Comparison of ENCODE assay signal across 10 cellular contexts in genomic region chr17:55053855-55054254, GRCh38.
DNase-seq lines count a peak whose midpoint lies in the region; ATAC-seq and TF ChIP-seq lines count a peak whose summit lies in the region.
"Had no signal": no experiment of that assay in that cellular context is flagged by ENCODE, and none has a peak within 500 bp of the region (broad histone marks: within the 10 kb centered on the region; RNA-seq: fewer than 3 reads in every experiment).

No MANE protein-coding gene starts in this region.

- DNase-seq in COLO829 (ENCODE audit: low spot score), result peak; percentile 3
- no peak for DNase-seq in mesothelial cell of epicardium (ENCODE audit: low spot score in 2 of 2, unreplicated experiment in 2 of 2)
- no peak for DNase-seq in activated T-helper 2 cell treated with anti-CD3 and anti-CD28 coated beads, Interferon-gamma antibody, Interleukin-2, Interleukin-4, amounts not matched to agents 10 μg/mL and 5 μg/mL and 100 μg/mL, durations not matched to agents 14 hours and 24 hours and 36 hours (ENCODE audit: low spot score)
- no peak for DNase-seq in dedifferentiated amniotic fluid mesenchymal stem cell (ENCODE audit: extremely low spot score)
- DNase-seq: NCI-H1105 treated with DMSO at 0.1 percent for 48 hours had no signal

- H3K27me3 Mint-ChIP-seq in brain, result peaks cover 7% of the 10 kb centered on the region
- H3K27me3 Mint-ChIP-seq in mesothelial cell of epicardium (ENCODE audit: low read depth), result no peaks in the 10 kb centered on the region
- no peaks in the 10 kb centered on the region for H3K27me3 Mint-ChIP-seq in activated T-helper 2 cell treated with anti-CD3 and anti-CD28 coated beads, Interferon-gamma antibody, Interleukin-2, Interleukin-4, amounts not matched to agents 10 μg/mL and 5 μg/mL and 100 μg/mL, durations not matched to agents 14 hours and 24 hours and 36 hours (ENCODE audit: low read depth)

- intact Hi-C loops in activated T-helper 2 cell treated with anti-CD3 and anti-CD28 coated beads, Interferon-gamma antibody, Interleukin-2, Interleukin-4, amounts not matched to agents 10 μg/mL and 5 μg/mL and 100 μg/mL, durations not matched to agents 14 hours and 24 hours and 36 hours (cut with micrococcal nuclease), result no loop called here

- H3K4me1 Mint-ChIP-seq in brain (peaks cover 15% of the 10 kb centered on the region), mesothelial cell of epicardium (peaks cover 4% of the 10 kb centered on the region)
- H3K4me1 Mint-ChIP-seq in activated T-helper 2 cell treated with anti-CD3 and anti-CD28 coated beads, Interferon-gamma antibody, Interleukin-2, Interleukin-4, amounts not matched to agents 10 μg/mL and 5 μg/mL and 100 μg/mL, durations not matched to agents 14 hours and 24 hours and 36 hours (ENCODE audit: low read depth), result no peaks in the 10 kb centered on the region

- H3K27ac Mint-ChIP-seq in brain (no peak overlapping the region), mesothelial cell of epicardium (no peak overlapping the region)
- H3K27ac Mint-ChIP-seq in activated T-helper 2 cell treated with anti-CD3 and anti-CD28 coated beads, Interferon-gamma antibody, Interleukin-2, Interleukin-4, amounts not matched to agents 10 μg/mL and 5 μg/mL and 100 μg/mL, durations not matched to agents 14 hours and 24 hours and 36 hours, result no peak overlapping the region
- H3K27ac Mint-ChIP-seq: activated naive CD4-positive, alpha-beta T cell treated with anti-CD3 and anti-CD28 coated beads, Interleukin-2, amount 50 U/mL, for 72 hours had no signal

- H3K36me3 Mint-ChIP-seq in brain, result peaks cover 15% of the 10 kb centered on the region
- peaks cover 10% of the 10 kb centered on the region for H3K36me3 Mint-ChIP-seq in mesothelial cell of epicardium
- peaks cover 3% of the 10 kb centered on the region for H3K36me3 Mint-ChIP-seq in activated T-helper 2 cell treated with anti-CD3 and anti-CD28 coated beads, Interferon-gamma antibody, Interleukin-2, Interleukin-4, amounts not matched to agents 10 μg/mL and 5 μg/mL and 100 μg/mL, durations not matched to agents 14 hours and 24 hours and 36 hours (ENCODE audit: low read depth)

- peak; percentile 65 for TF ChIP-seq CTCF in LNCAP (IDR thresholded peaks at IDR 0.05)
- TF ChIP-seq CTCF in brain (conservative IDR thresholded peaks at IDR 0.05), result peak; percentile 55 to 62
- TF ChIP-seq CTCF in mesothelial cell of epicardium (IDR thresholded peaks at IDR 0.05; ENCODE audit: unreplicated experiment), result peak; percentile 64

- ATAC-seq in esophagus mucosa (no peak), HG02852 (IDR thresholded peaks at IDR 0.05; ENCODE audit: unreplicated experiment) (no peak)
- ATAC-seq: activated naive CD4-positive, alpha-beta T cell treated with anti-CD3 and anti-CD28 coated beads, Interleukin-2, amount 50 U/mL, for 72 hours had no signal

- H3K9me3 Mint-ChIP-seq in brain (peaks cover 3 to 10% (median 5%) of the 10 kb centered on the region in 5 experiments), mesothelial cell of epicardium (peaks cover 14% of the 10 kb centered on the region)
- H3K9me3 Mint-ChIP-seq in activated T-helper 2 cell treated with anti-CD3 and anti-CD28 coated beads, Interferon-gamma antibody, Interleukin-2, Interleukin-4, amounts not matched to agents 10 μg/mL and 5 μg/mL and 100 μg/mL, durations not matched to agents 14 hours and 24 hours and 36 hours, result peaks cover 2% of the 10 kb centered on the region

- H3K4me3 Mint-ChIP-seq in brain (no peak overlapping the region), mesothelial cell of epicardium (no peak overlapping the region)
- H3K4me3 Mint-ChIP-seq in activated T-helper 2 cell treated with anti-CD3 and anti-CD28 coated beads, Interferon-gamma antibody, Interleukin-2, Interleukin-4, amounts not matched to agents 10 μg/mL and 5 μg/mL and 100 μg/mL, durations not matched to agents 14 hours and 24 hours and 36 hours (ENCODE audit: low read depth), result no peak overlapping the region
